In genomic region chr7:98137826-98138151, GRCh38 we compare ENCODE assay signal across 9 cellular contexts. TPM values are rescaled to one million over a fixed set of nuclear protein-coding genes. Genes with fewer than 3 reads are reported as not detected.
DNase-seq lines count a peak whose midpoint lies in the region; ATAC-seq lines count a peak whose summit lies in the region.
"Had no signal": no experiment of that assay in that cellular context is flagged by ENCODE, and none has a peak within 500 bp of the region (broad histone marks: within the 10 kb centered on the region; RNA-seq: fewer than 3 reads in every experiment).

No MANE protein-coding gene starts in this region.

- H3K9me3 Mint-ChIP-seq in naive thymus-derived CD4-positive, alpha-beta T cell = peaks cover 0 to 2% (median 0%) of the 10 kb centered on the region in 11 donors
- H3K9me3 Mint-ChIP-seq in activated T-helper 17 cell treated with anti-CD3 and anti-CD28 coated beads, Interleukin-2, amount 50 U/mL, for 72 hours = no peaks in the 10 kb centered on the region

- H3K4me1 Mint-ChIP-seq in naive thymus-derived CD4-positive, alpha-beta T cell = peaks cover 18 to 33% (median 24%) of the 10 kb centered on the region in 7 donors
- H3K4me1 Mint-ChIP-seq in activated T-helper 17 cell treated with anti-CD3 and anti-CD28 coated beads, Interleukin-2, amount 50 U/mL, for 72 hours = peaks cover 5% of the 10 kb centered on the region

- peaks cover 11 to 12% of the 10 kb centered on the region in 2 donors for H3K4me1 ChIP-seq in naive thymus-derived CD4-positive, alpha-beta T cell (ENCODE audit: control insufficient read depth in 2 of 2, insufficient read depth in 2 of 2, low read length in 2 of 2)

- H3K4me3 Mint-ChIP-seq in naive thymus-derived CD4-positive, alpha-beta T cell = no peak overlapping the region
- H3K4me3 Mint-ChIP-seq in activated T-helper 17 cell treated with anti-CD3 and anti-CD28 coated beads, Interleukin-2, amount 50 U/mL, for 72 hours = no peak overlapping the region

- no peak overlapping the region for H3K27ac Mint-ChIP-seq in naive thymus-derived CD4-positive, alpha-beta T cell
- H3K27ac Mint-ChIP-seq in activated T-helper 17 cell treated with anti-CD3 and anti-CD28 coated beads, Interleukin-2, amount 50 U/mL, for 72 hours = no peak overlapping the region

- DNase-seq in KG1 (lab: John Stamatoyannopoulos, UW) = peak; percentile 1
- no peak for DNase-seq in naive thymus-derived CD4-positive, alpha-beta T cell
- no peak for DNase-seq in stimulated activated CD4-positive, alpha-beta T cell treated with anti-CD3 and anti-CD28 coated beads, Interleukin-15, amount 100 ng/mL, for 24 hours
- DNase-seq in OCI-M2 (lab: John Stamatoyannopoulos, UW; ENCODE audit: unreplicated experiment) = no peak
- DNase-seq in NCI-H1105 treated with DMSO at 0.1 percent for 48 hours (lab: John Stamatoyannopoulos, UW) = no peak
- DNase-seq: NCI-H526 had no signal

- POLR2A ChIA-PET in naive thymus-derived CD4-positive, alpha-beta T cell (lab: Charles Lee) = no interaction called here

- no peaks in the 10 kb centered on the region for H3K27me3 ChIP-seq in naive thymus-derived CD4-positive, alpha-beta T cell (ENCODE audit: control insufficient read depth in 2 of 2, insufficient read depth in 2 of 2, low read length in 2 of 2)

- no peak overlapping the region for H3K27ac ChIP-seq in naive thymus-derived CD4-positive, alpha-beta T cell (ENCODE audit: low read depth, low read length)

- H3K27me3 Mint-ChIP-seq in naive thymus-derived CD4-positive, alpha-beta T cell = peaks cover 0 to 24% (median 0%) of the 10 kb centered on the region in 5 donors
- no peaks in the 10 kb centered on the region for H3K27me3 Mint-ChIP-seq in activated T-helper 17 cell treated with anti-CD3 and anti-CD28 coated beads, Interleukin-2, amount 50 U/mL, for 72 hours

- H3K36me3 Mint-ChIP-seq in naive thymus-derived CD4-positive, alpha-beta T cell = peaks cover 13 to 38% (median 30%) of the 10 kb centered on the region in 5 donors
- H3K36me3 Mint-ChIP-seq in activated T-helper 17 cell treated with anti-CD3 and anti-CD28 coated beads, Interleukin-2, amount 50 U/mL, for 72 hours (ENCODE audit: low read depth) = peaks cover 52% of the 10 kb centered on the region

- intact Hi-C loops in naive thymus-derived CD4-positive, alpha-beta T cell (cut with micrococcal nuclease) = no loop called here

- peak; percentile 83 for ATAC-seq in GM18907 (IDR thresholded peaks at IDR 0.05; ENCODE audit: unreplicated experiment)
- peak; percentile 83 for ATAC-seq in HG02642 (IDR thresholded peaks at IDR 0.05; ENCODE audit: poor library complexity, unreplicated experiment)
- peak; percentile 75 for ATAC-seq in naive thymus-derived CD4-positive, alpha-beta T cell
- ATAC-seq in activated T-helper 17 cell treated with anti-CD3 and anti-CD28 coated beads, Interleukin-2, amount 50 U/mL, for 72 hours (replicated peaks) = no peak

- H3K4me3 ChIP-seq in naive thymus-derived CD4-positive, alpha-beta T cell (ENCODE audit: low read length) = no peak overlapping the region

- H3K9me3 ChIP-seq in naive thymus-derived CD4-positive, alpha-beta T cell (ENCODE audit: control insufficient read depth in 2 of 3, low read length in 3 of 3) = no peaks in the 10 kb centered on the region

- peaks cover 0 to 45% (median 9%) of the 10 kb centered on the region in 3 experiments for H3K36me3 ChIP-seq in naive thymus-derived CD4-positive, alpha-beta T cell (ENCODE audit: control insufficient read depth in 2 of 3, insufficient read depth in 3 of 3, low read length in 3 of 3)

- CTCF ChIA-PET in naive thymus-derived CD4-positive, alpha-beta T cell (lab: Charles Lee) = no interaction called here

RNA-seq across cellular contexts. Expression of gene LMTK2, which starts 31.1 kb away (rescaled TPM):
- total RNA-seq in naive thymus-derived CD4-positive, alpha-beta T cell = 10 to 100 TPM; 13.2 to 29.1 (median 25.9) TPM
- polyA plus RNA-seq in naive thymus-derived CD4-positive, alpha-beta T cell = 1 to 10 TPM; 2.2 to 5.5 TPM
- 10 to 100 TPM in 1 of 2 donors, 1 to 10 TPM in 1; 8.6 to 15.8 TPM for total RNA-seq in activated T-helper 17 cell treated with anti-CD3 and anti-CD28 coated beads, Interleukin-2, amount 50 U/mL, for 72 hours
